Comparison of ENCODE assay signal across 2 cellular contexts in genomic region chr1:52059888-52060287, GRCh38.
A peak's percentile ranks its signal among the peaks of the same experiment; 100 is the strongest.
TF ChIP-seq lines count a peak whose summit lies in the region.

No MANE protein-coding gene starts in this region.

TF ChIP-seq in HepG2, 621 proteins besides CTCF, POLR2A, EP300 and RAD21:
- TF ChIP-seq ZNF678 (CRISPR knock-in tag; IDR thresholded peaks at IDR 0.05) (no peak), ZNF446 (CRISPR knock-in tag; IDR thresholded peaks at IDR 0.05) (no peak)

TF ChIP-seq in K562, 482 proteins besides CTCF, POLR2A, EP300 and RAD21:
- TF ChIP-seq ATF3 (IDR thresholded peaks at IDR 0.05) (peak; percentile 67), ATF3 (CRISPR knock-in tag; conservative IDR thresholded peaks at IDR 0.05) (no peak), CEBPG (CRISPR knock-in tag; IDR thresholded peaks at IDR 0.05) (no peak), CEBPG (tag; conservative IDR thresholded peaks at IDR 0.05 in 1 of 2, IDR thresholded peaks at IDR 0.05 in 1 of 2) (peak; percentile 40 to 56; a peak in 2 of 4 replicates), NONO (IDR thresholded peaks at IDR 0.05; ENCODE audit: low read depth in 2 of 2, low read length in 1 of 2) (no peak)
